12 cellular contexts compared by ENCODE assay signal in genomic region chr1:201496296-201496690, GRCh38. TPM values are rescaled to one million over a fixed set of nuclear protein-coding genes. Genes with fewer than 3 reads are reported as not detected.
DNase-seq lines count a peak whose midpoint lies in the region; ATAC-seq and TF ChIP-seq lines count a peak whose summit lies in the region.
"Had no signal": no experiment of that assay in that cellular context is flagged by ENCODE, and none has a peak within 500 bp of the region (broad histone marks: within the 10 kb centered on the region; RNA-seq: fewer than 3 reads in every experiment).

No MANE protein-coding gene starts in this region.

- H2AK5ac ChIP-seq in trophoblast cell (ENCODE audit: low read length) = no peak overlapping the region

- H3K9ac ChIP-seq in trophoblast cell (ENCODE audit: low read length) = no peak overlapping the region

- no peak overlapping the region for H3K14ac ChIP-seq in trophoblast cell (ENCODE audit: low read length)

- peak overlapping the region; percentile 28 for H2BK120ac ChIP-seq in trophoblast cell (ENCODE audit: insufficient read depth, low read length, poor library complexity)

- no peaks in the 10 kb centered on the region for H3K27me3 ChIP-seq in heart left ventricle
- H3K27me3 ChIP-seq in gastroesophageal sphincter = no peaks in the 10 kb centered on the region
- no peaks in the 10 kb centered on the region for H3K27me3 ChIP-seq in trophoblast cell (ENCODE audit: insufficient read depth, low read length)
- no peaks in the 10 kb centered on the region for H3K27me3 ChIP-seq in uterus

- H3K4me1 ChIP-seq in heart left ventricle (peaks cover 23 to 93% (median 68%) of the 10 kb centered on the region in 12 donors), gastroesophageal sphincter (peaks cover 36 to 100% (median 81%) of the 10 kb centered on the region in 3 donors), trophoblast cell (ENCODE audit: control insufficient read depth in 1 of 2, insufficient read depth in 2 of 2, low read length in 2 of 2) (peaks cover 47 to 58% of the 10 kb centered on the region in 2 experiments), uterus (peaks cover 45 to 46% of the 10 kb centered on the region in 2 donors)

- H3K36me3 ChIP-seq in heart left ventricle (peaks cover 0 to 42% (median 12%) of the 10 kb centered on the region in 9 donors), gastroesophageal sphincter (peaks cover 3 to 59% of the 10 kb centered on the region in 2 donors), trophoblast cell (ENCODE audit: control insufficient read depth in 1 of 2, insufficient read depth in 2 of 2, low read length in 2 of 2) (peaks cover 54 to 67% of the 10 kb centered on the region in 2 experiments), uterus (no peaks in the 10 kb centered on the region)

- H3K4me2 ChIP-seq in trophoblast cell (ENCODE audit: low read length) = no peak overlapping the region

- H3K9me3 ChIP-seq in heart left ventricle (no peaks in the 10 kb centered on the region), gastroesophageal sphincter (no peaks in the 10 kb centered on the region), trophoblast cell (ENCODE audit: insufficient read depth, low read depth, low read length) (peaks cover 9% of the 10 kb centered on the region), uterus (no peaks in the 10 kb centered on the region)

- peaks cover 25% of the 10 kb centered on the region for H3K79me2 ChIP-seq in trophoblast cell (ENCODE audit: control insufficient read depth, insufficient read depth, low read length, poor library complexity)

- H3K79me1 ChIP-seq in trophoblast cell (ENCODE audit: low read length) = peaks cover 41% of the 10 kb centered on the region

- H4K12ac ChIP-seq in trophoblast cell (ENCODE audit: low read depth, low read length) = no peak overlapping the region

- no peak overlapping the region for H3K23ac ChIP-seq in trophoblast cell (ENCODE audit: low read length)

- peak overlapping the region; percentile 29 for H4K91ac ChIP-seq in trophoblast cell (ENCODE audit: low read depth, low read length)

- 43 to 62% (median 56%) methylated on average over 8 of the region's 8 CpGs for WGBS in heart left ventricle, 4 donors
- 15 to 23% methylated on average over 8 of the region's 8 CpGs for WGBS in gastroesophageal sphincter (ENCODE audit: low coverage in 1 of 2), 2 donors
- no CpG with 5 or more reads among the region's 8 CpGs for WGBS in trophoblast cell (ENCODE audit: extremely low coverage, insufficient coverage, insufficient read length)

- no peak overlapping the region for H2AFZ ChIP-seq in trophoblast cell (ENCODE audit: insufficient read depth, low read length, poor library complexity)

- DNase-seq in heart left ventricle = no peak
- DNase-seq in Right ventricle myocardium inferior (ENCODE audit: missing footprints) = no peak
- no peak for DNase-seq in trophoblast cell
- DNase-seq in uterus = no peak
- no peak for DNase-seq in stimulated activated CD8-positive, alpha-beta memory T cell treated with anti-CD3 and anti-CD28 coated beads, Interleukin-4, amount 100 ng/mL, for 48 hours
- DNase-seq: activated CD8-positive, alpha-beta memory T cell treated with anti-CD3 and anti-CD28 coated beads, Interleukin-2, amount 10 ng/mL, durations not matched to agents 7 days and 5 days; amniotic stem cell; kidney glomerular epithelial cell; NCI-H1930 had no signal

- ATAC-seq in heart left ventricle = no peak
- ATAC-seq in Right ventricle myocardium inferior = no peak
- ATAC-seq in gastroesophageal sphincter = no peak
- ATAC-seq in esophagus mucosa = no peak
- no peak for ATAC-seq in GM18858 (IDR thresholded peaks at IDR 0.05; ENCODE audit: unreplicated experiment)
- ATAC-seq: activated CD8-positive, alpha-beta memory T cell treated with anti-CD3 and anti-CD28 coated beads, Interleukin-2, amount 10 ng/mL, durations not matched to agents 7 days and 5 days had no signal

- TF ChIP-seq POLR2A in heart left ventricle (IDR thresholded peaks at IDR 0.05) (no peak), gastroesophageal sphincter (IDR thresholded peaks at IDR 0.05) (no peak), uterus (IDR thresholded peaks at IDR 0.05) (no peak)

- peak overlapping the region; percentile 10 for H2BK5ac ChIP-seq in trophoblast cell (ENCODE audit: low read depth, low read length, poor library complexity)

- no peak for TF ChIP-seq CTCF in heart left ventricle (IDR thresholded peaks at IDR 0.05)
- TF ChIP-seq CTCF in gastroesophageal sphincter (IDR thresholded peaks at IDR 0.05) = no peak
- no peak for TF ChIP-seq CTCF in uterus (IDR thresholded peaks at IDR 0.05)

- no peak overlapping the region for H4K8ac ChIP-seq in trophoblast cell (ENCODE audit: low read depth, low read length)

- no peak overlapping the region for H2BK12ac ChIP-seq in trophoblast cell (ENCODE audit: low read length)

- H3K27ac ChIP-seq in heart left ventricle (peak overlapping the region; percentile 34 to 98 (median 77)), gastroesophageal sphincter (peak overlapping the region; percentile 80 to 97 (median 97)), trophoblast cell (ENCODE audit: low read depth, low read length) (peak overlapping the region; percentile 25), uterus (peak overlapping the region; percentile 97 to 99)

- no peak overlapping the region for H3K4ac ChIP-seq in trophoblast cell (ENCODE audit: low read depth, low read length)

- H3K4me3 ChIP-seq in heart left ventricle = no peak overlapping the region
- H3K4me3 ChIP-seq in gastroesophageal sphincter = peak overlapping the region in 1 of 2 donors; percentile 32
- no peak overlapping the region for H3K4me3 ChIP-seq in trophoblast cell (ENCODE audit: low read depth, low read length)
- H3K4me3 ChIP-seq in uterus = peak overlapping the region; percentile 6 to 23

- TF ChIP-seq EP300 in gastroesophageal sphincter (IDR thresholded peaks at IDR 0.05) = no peak

- intact Hi-C loops in heart left ventricle (cut with DNase I) (no loop called here), Right ventricle myocardium inferior (cut with DNase I) (loop anchor here (1.0 kb wide), 1 partner anchor 13 kb away; no protein-coding TSS in a partner anchor), uterus (cut with DNase I; ENCODE audit: low total_unique reads) (no loop called here)

- no peak overlapping the region for H3K18ac ChIP-seq in trophoblast cell (ENCODE audit: low read length)

RNA-seq across cellular contexts. Expression of gene CSRP1, which starts 10.6 kb away (rescaled TPM):
- 100 to 1,000 TPM in 2 of 9 donors, 10 to 100 TPM in 7; 35.8 to 325 (median 78.6) TPM for total RNA-seq in heart left ventricle
- polyA plus RNA-seq in heart left ventricle = 10 to 100 TPM; 46.6 to 81.7 TPM
- total RNA-seq in Right ventricle myocardium inferior = 64.6 TPM
- total RNA-seq in gastroesophageal sphincter = 1,000 to 10,000 TPM; 4,484 to 9,179 (median 5,319) TPM
- 326 and 348 TPM in 2 replicates for polyA plus RNA-seq in trophoblast cell (2013)
- 1,000 to 10,000 TPM in 3 of 4 donors, 100 to 1,000 TPM in 1; 913 to 2,516 (median 1,349) TPM for total RNA-seq in uterus
- total RNA-seq in esophagus mucosa = 115 TPM

RNA-seq across cellular contexts. Expression of gene PHLDA3, which starts 27.3 kb away (rescaled TPM):
- 10 to 100 TPM; 18.4 to 48.1 (median 33.4) TPM for total RNA-seq in heart left ventricle
- 10 to 100 TPM; 15.2 to 22.9 TPM for polyA plus RNA-seq in heart left ventricle
- 24.3 TPM for total RNA-seq in Right ventricle myocardium inferior
- 100 to 1,000 TPM in 1 of 4 donors, 10 to 100 TPM in 3; 69.2 to 153 (median 84.7) TPM for total RNA-seq in gastroesophageal sphincter
- 49.4 and 51.1 TPM in 2 replicates for polyA plus RNA-seq in trophoblast cell (2013)
- total RNA-seq in uterus = 10 to 100 TPM; 14.4 to 80.2 (median 43.7) TPM
- 78.6 TPM for total RNA-seq in esophagus mucosa

RNA-seq across cellular contexts. Expression of gene NAV1, which starts 42.6 kb away (rescaled TPM):
- total RNA-seq in heart left ventricle (100 to 1,000 TPM in 1 of 9 donors, 10 to 100 TPM in 8; 58.0 to 107 (median 85.0) TPM), Right ventricle myocardium inferior (69.0 TPM), gastroesophageal sphincter (10 to 100 TPM; 11.4 to 35.8 (median 18.0) TPM), uterus (10 to 100 TPM; 25.1 to 86.1 (median 58.5) TPM), esophagus mucosa (26.4 TPM)
- polyA plus RNA-seq in heart left ventricle = 10 to 100 TPM; 30.5 to 37.6 TPM
- 38.9 and 40.5 TPM in 2 replicates for polyA plus RNA-seq in trophoblast cell (2013)

Comparison
In these comparisons a context has a peak if more than half of its experiments do, and no peak if none do; other contexts are left out.
1. H3K27ac ChIP-seq: peak in every context shown above with its lines; median percentile 98 in uterus; 97 in gastroesophageal sphincter; 77 in heart left ventricle; 25 in trophoblast cell.
2. H3K4me3 ChIP-seq: peak in uterus (2 of 2); none in heart left ventricle (0 of 12) and trophoblast cell (single experiment).